In the genomic region with DNA sequence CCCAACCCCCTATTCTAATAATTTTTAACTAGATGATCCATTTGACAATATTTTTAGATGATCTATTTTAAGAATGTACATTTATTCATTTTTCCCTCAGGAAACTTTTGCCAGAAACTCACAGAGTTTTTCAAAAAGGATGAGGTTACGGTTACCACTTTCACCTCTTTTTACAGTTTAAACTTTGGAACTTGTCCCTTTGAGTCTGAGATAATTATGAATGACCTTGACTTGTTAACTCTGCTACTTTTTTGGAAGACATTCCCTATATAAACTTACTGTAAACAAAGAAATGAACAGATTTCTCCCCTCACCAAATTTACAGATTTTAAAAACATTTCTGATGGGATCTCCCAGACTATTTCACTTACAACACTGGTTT, we compare ENCODE assay signal across 13 cellular contexts. TPM values are rescaled to one million over a fixed set of nuclear protein-coding genes. Genes with fewer than 3 reads are reported as not detected.
A peak's percentile ranks its signal among the peaks of the same experiment; 100 is the strongest.
DNase-seq lines count a peak whose midpoint lies in the region; ATAC-seq, FAIRE-seq and TF ChIP-seq lines count a peak whose summit lies in the region.
"Had no signal": no experiment of that assay in that cellular context is flagged by ENCODE, and none has a peak within 500 bp of the region (broad histone marks: within the 10 kb centered on the region; RNA-seq: fewer than 3 reads in every experiment).

No MANE protein-coding gene starts in this region.

- intact Hi-C loops in K562 (cut with micrococcal nuclease): no loop called here
- intact Hi-C loops in right lobe of liver (cut with DNase I): no loop called here
- intact Hi-C loops in tibial artery (cut with DNase I; ENCODE audit: low total_unique reads): no loop called here

- TF ChIP-seq POLR2A in K562 (conservative IDR thresholded peaks at IDR 0.05): no peak
- TF ChIP-seq POLR2A in right lobe of liver (IDR thresholded peaks at IDR 0.05): no peak

- H3K27ac ChIP-seq in K562 (ENCODE audit: extremely low read depth, low read depth, low read length) (0 out of 3 replicates have a peak overlapping the region, but pooled peaks have one; percentile 29), right lobe of liver (peak overlapping the region in 2 of 3 donors; percentile 14 to 80), tibial artery (peak overlapping the region; percentile 56 to 58)

- no peak for TF ChIP-seq CTCF in K562 (IDR thresholded peaks at IDR 0.05 in 2 of 3, conservative IDR thresholded peaks at IDR 0.05 in 1 of 3; ENCODE audit: insufficient read depth in 2 of 3, low read depth in 1 of 3, low read length in 3 of 3)
- no peak for TF ChIP-seq CTCF in right lobe of liver (IDR thresholded peaks at IDR 0.05)
- no peak for TF ChIP-seq CTCF in tibial artery (IDR thresholded peaks at IDR 0.05)

- peaks cover 0 to 23% of the 10 kb centered on the region in 2 experiments; a peak in 4 of 5 replicates for H3K4me1 ChIP-seq in K562 (replicated peaks in 1 of 2; ENCODE audit: control insufficient read depth in 2 of 2, insufficient read depth in 2 of 2, low read length in 2 of 2)
- peaks cover 0 to 54% (median 22%) of the 10 kb centered on the region in 4 donors for H3K4me1 ChIP-seq in right lobe of liver
- H3K4me1 ChIP-seq in tibial artery: peaks cover 0 to 44% (median 17%) of the 10 kb centered on the region in 4 donors

- H3K4me1 Mint-ChIP-seq in T-helper 2 cell treated with Interferon-gamma antibody and Interleukin-4, amounts not matched to agents 5 μg/mL and 100 μg/mL, for 36 hours (ENCODE audit: low read depth): peaks cover 23% of the 10 kb centered on the region
- H3K4me1 Mint-ChIP-seq in naive thymus-derived CD8-positive, alpha-beta T cell: peaks cover 5 to 10% (median 7%) of the 10 kb centered on the region in 4 donors

- no peak for DNase-seq in T-helper 2 cell treated with Interferon-gamma antibody and Interleukin-4, amounts not matched to agents 5 μg/mL and 100 μg/mL, for 36 hours (ENCODE audit: low spot score)
- no peak for DNase-seq in T-helper 2 cell
- no peak for DNase-seq in K562 (ENCODE audit: extremely low read depth in 1 of 4, low spot score in 3 of 4)
- no peak for DNase-seq in right lobe of liver
- DNase-seq in tibial artery: no peak
- no peak for DNase-seq in AG08395 (ENCODE audit: low spot score)
- no peak for DNase-seq in naive thymus-derived CD8-positive, alpha-beta T cell
- no peak for DNase-seq in GF-D8 (lab: John Stamatoyannopoulos, UW)
- DNase-seq: activated naive CD4-positive, alpha-beta T cell treated with Interleukin-2 at 50 U/mL for 16 hours; central memory CD4-positive, alpha-beta T cell; glutamatergic neuron; NCI-H146 had no signal

- H3K4me3 ChIP-seq in K562 (no peak overlapping the region), right lobe of liver (no peak overlapping the region), tibial artery (no peak overlapping the region)

- POLR2A ChIA-PET in K562 (lab: Yijun Ruan, JAX): interaction anchor here (1.7 kb wide), 1 partner anchor 20 kb away, joined by 3 read pairs; a partner anchor contains a TSS
- POLR2A ChIA-PET in naive thymus-derived CD8-positive, alpha-beta T cell (lab: Charles Lee): no interaction called here

- in situ Hi-C loops in K562 (cut with MboI): no loop called here

- no peaks in the 10 kb centered on the region for H3K27me3 Mint-ChIP-seq in T-helper 2 cell treated with Interferon-gamma antibody and Interleukin-4, amounts not matched to agents 5 μg/mL and 100 μg/mL, for 36 hours (ENCODE audit: low read depth)
- no peaks in the 10 kb centered on the region for H3K27me3 Mint-ChIP-seq in naive thymus-derived CD8-positive, alpha-beta T cell

- H3K36me3 Mint-ChIP-seq in T-helper 2 cell treated with Interferon-gamma antibody and Interleukin-4, amounts not matched to agents 5 μg/mL and 100 μg/mL, for 36 hours (ENCODE audit: low read depth): peaks cover 31% of the 10 kb centered on the region
- H3K36me3 Mint-ChIP-seq in naive thymus-derived CD8-positive, alpha-beta T cell: peaks cover 5 to 69% (median 25%) of the 10 kb centered on the region in 3 donors

- FAIRE-seq in K562 (lab: Jason Lieb, UNC): no peak
- FAIRE-seq: G401.6 had no signal

- no peak overlapping the region for H3K4me2 ChIP-seq in K562 (ENCODE audit: insufficient read depth, low read length)

- CTCF ChIA-PET in K562 (lab: Yijun Ruan, JAX; ENCODE audit: low intra/inter-chr PET ratio): no interaction called here

- TF ChIP-seq RAD21 in K562 (CRISPR knock-in tag; conservative IDR thresholded peaks at IDR 0.05 in 1 of 2, IDR thresholded peaks at IDR 0.05 in 1 of 2): no peak

- peaks cover 55% of the 10 kb centered on the region for H3K79me2 ChIP-seq in K562 (ENCODE audit: control insufficient read depth, insufficient read depth, low read length)

- H3K9me3 Mint-ChIP-seq in T-helper 2 cell treated with Interferon-gamma antibody and Interleukin-4, amounts not matched to agents 5 μg/mL and 100 μg/mL, for 36 hours: no peaks in the 10 kb centered on the region
- no peaks in the 10 kb centered on the region for H3K9me3 Mint-ChIP-seq in naive thymus-derived CD8-positive, alpha-beta T cell

- peak overlapping the region; percentile 5 for H3K27ac Mint-ChIP-seq in T-helper 2 cell treated with Interferon-gamma antibody and Interleukin-4, amounts not matched to agents 5 μg/mL and 100 μg/mL, for 36 hours
- H3K27ac Mint-ChIP-seq in naive thymus-derived CD8-positive, alpha-beta T cell: peak overlapping the region in 1 of 10 donors; percentile 53

- no peaks in the 10 kb centered on the region for H3K9me1 ChIP-seq in K562 (ENCODE audit: control insufficient read depth, insufficient read depth, low read length)

- no peaks in the 10 kb centered on the region for H3K9me3 ChIP-seq in K562 (replicated peaks; ENCODE audit: control insufficient read depth, insufficient read depth, low read depth, low read length)
- no peaks in the 10 kb centered on the region for H3K9me3 ChIP-seq in right lobe of liver
- H3K9me3 ChIP-seq in tibial artery: no peaks in the 10 kb centered on the region

- no peak overlapping the region for H3K9ac ChIP-seq in K562 (ENCODE audit: insufficient read depth in 1 of 2, low read depth in 2 of 2, low read length in 2 of 2)

- no peak for TF ChIP-seq EP300 in K562 (IDR thresholded peaks at IDR 0.05; ENCODE audit: low read length)

- H3K4me3 Mint-ChIP-seq in T-helper 2 cell treated with Interferon-gamma antibody and Interleukin-4, amounts not matched to agents 5 μg/mL and 100 μg/mL, for 36 hours: no peak overlapping the region
- H3K4me3 Mint-ChIP-seq in naive thymus-derived CD8-positive, alpha-beta T cell: no peak overlapping the region

- ATAC-seq in K562 (no peak), right lobe of liver (no peak)
- ATAC-seq in naive thymus-derived CD8-positive, alpha-beta T cell: no peak

- no peaks in the 10 kb centered on the region for H3K27me3 ChIP-seq in K562 (ENCODE audit: control insufficient read depth in 2 of 2, insufficient read depth in 2 of 2, low read length in 2 of 2)
- H3K27me3 ChIP-seq in right lobe of liver: no peaks in the 10 kb centered on the region
- no peaks in the 10 kb centered on the region for H3K27me3 ChIP-seq in tibial artery

- WGBS in K562 (ENCODE audit: insufficient coverage, low coverage, missing lambda C conversion rate): 91% methylated on average over 1 of the region's 1 CpG
- 50% methylated on average over 1 of the region's 1 CpG for WGBS in right lobe of liver (ENCODE audit: insufficient coverage, low coverage, low lambda C conversion rate, missing lambda C conversion rate)

- H4K20me1 ChIP-seq in K562 (replicated peaks; ENCODE audit: control insufficient read depth, insufficient read depth, low read length): peaks cover 3% of the 10 kb centered on the region; the same call in 1 of the 2 replicates

- peaks cover 88% of the 10 kb centered on the region for H3K36me3 ChIP-seq in K562 (ENCODE audit: control insufficient read depth, insufficient read depth, low read length)
- no peaks in the 10 kb centered on the region for H3K36me3 ChIP-seq in right lobe of liver
- peaks cover 0 to 13% (median 4%) of the 10 kb centered on the region in 3 donors for H3K36me3 ChIP-seq in tibial artery

- H2AFZ ChIP-seq in K562 (ENCODE audit: low read depth, low read length): no peak overlapping the region

- no TSS peak for BruUV-seq in K562 (replicated peaks; lab: Mats Ljungman, UMichigan)

RNA-seq across cellular contexts. Expression of a gene that starts 18.4 kb away (rescaled TPM):
- total RNA-seq in K562 (2011; cell fraction: chromatin; rRNA removed; ENCODE audit: low replicate concordance): 10.1 and 22.8 TPM in 2 replicates
- 5.3 and 5.5 TPM in 2 replicates for total RNA-seq in K562 (2011; cell fraction: nucleolus; rRNA removed)
- total RNA-seq in K562 (2011; cell fraction: nucleoplasm; rRNA removed): 13.9 and 19.7 TPM in 2 replicates
- total RNA-seq in K562 (2014; rRNA removed) (23.6 and 24.3 TPM in 2 replicates), K562 (2014; rRNA removed; fragmentation: Illumina TruSeq; extraction: Trizol) (29.6 and 32.8 TPM in 2 replicates), K562 (2015; rRNA removed; fragmentation: Illumina TruSeq; extraction: Trizol) (28.6 and 32.6 TPM in 2 replicates), K562 (2021) (22.1 and 27.7 TPM in 2 replicates), right lobe of liver (10 to 100 TPM in 1 of 6 experiments, 1 to 10 TPM in 5; 4.4 to 10.7 (median 7.4) TPM)
- polyA plus RNA-seq in K562 (2011; rRNA removed) (19.9 and 27.9 TPM in 2 replicates), K562 (2014; fragmentation: Illumina TruSeq; extraction: Trizol) (32.4 and 41.0 TPM in 2 replicates), K562 (2014; fragmentation: Nextera tagmentation; extraction: Ambion mirVana) (10 to 100 TPM in 1 of 2 experiments, 1 to 10 TPM in 1; 8.5 to 13.1 TPM), K562 (2014; rRNA removed) (16.7 and 22.6 TPM in 2 replicates)
- 5.5 and 7.7 TPM in 2 replicates for polyA plus RNA-seq in K562 (2011; cell fraction: cytosol; rRNA removed)
- 2.7 and 3.7 TPM in 2 replicates for polyA plus RNA-seq in K562 (2011; cell fraction: nucleus; rRNA removed)
- 19.8 and 21.9 TPM in 2 replicates for polyA plus RNA-seq in K562 (2012)
- 35.4 and 37.7 TPM in 2 replicates for polyA minus RNA-seq in K562 (2011; rRNA and poly(A)+ RNA removed)
- 6.5 and 7.5 TPM in 2 replicates for polyA minus RNA-seq in K562 (2011; cell fraction: cytosol; rRNA and poly(A)+ RNA removed)
- polyA minus RNA-seq in K562 (2011; cell fraction: nucleus; rRNA and poly(A)+ RNA removed): 6.3 and 8.9 TPM in 2 replicates
- 10 to 100 TPM; 23.5 to 24.7 TPM for total RNA-seq in naive thymus-derived CD8-positive, alpha-beta T cell
- 10 to 100 TPM; 28.5 to 33.7 (median 32.8) TPM for polyA plus RNA-seq in naive thymus-derived CD8-positive, alpha-beta T cell

RNA-seq across cellular contexts. Expression of a gene that starts 19.8 kb away (rescaled TPM):
- total RNA-seq in K562 (2011; cell fraction: chromatin; rRNA removed; ENCODE audit: low replicate concordance): 49.0 and 93.0 TPM in 2 replicates
- 41.2 and 52.1 TPM in 2 replicates for total RNA-seq in K562 (2011; cell fraction: nucleolus; rRNA removed)
- total RNA-seq in K562 (2011; cell fraction: nucleoplasm; rRNA removed): 66.7 and 82.7 TPM in 2 replicates
- total RNA-seq in K562 (2014; rRNA removed) (131 and 162 TPM in 2 replicates), K562 (2014; rRNA removed; fragmentation: Illumina TruSeq; extraction: Trizol) (327 and 355 TPM in 2 replicates), K562 (2015; rRNA removed; fragmentation: Illumina TruSeq; extraction: Trizol) (239 and 263 TPM in 2 replicates), K562 (2021) (135 and 150 TPM in 2 replicates), right lobe of liver (10 to 100 TPM in 3 of 6 experiments, 1 to 10 TPM in 3; 4.6 to 33.9 (median 10.1) TPM)
- polyA plus RNA-seq in K562 (2011; rRNA removed) (262 and 338 TPM in 2 replicates), K562 (2014; fragmentation: Illumina TruSeq; extraction: Trizol) (219 and 229 TPM in 2 replicates), K562 (2014; fragmentation: Nextera tagmentation; extraction: Ambion mirVana) (1,000 to 10,000 TPM; 1,212 to 1,355 TPM), K562 (2014; rRNA removed) (302 and 419 TPM in 2 replicates)
- polyA plus RNA-seq in K562 (2011; cell fraction: cytosol; rRNA removed): 118 and 166 TPM in 2 replicates
- 46.5 and 86.2 TPM in 2 replicates for polyA plus RNA-seq in K562 (2011; cell fraction: nucleus; rRNA removed)
- polyA plus RNA-seq in K562 (2012): 176 and 223 TPM in 2 replicates
- polyA minus RNA-seq in K562 (2011; rRNA and poly(A)+ RNA removed): 106 and 107 TPM in 2 replicates
- polyA minus RNA-seq in K562 (2011; cell fraction: cytosol; rRNA and poly(A)+ RNA removed): 28.8 and 41.5 TPM in 2 replicates
- polyA minus RNA-seq in K562 (2011; cell fraction: nucleus; rRNA and poly(A)+ RNA removed): 39.9 and 68.0 TPM in 2 replicates
- total RNA-seq in naive thymus-derived CD8-positive, alpha-beta T cell: 10 to 100 TPM; 25.2 to 28.6 TPM
- polyA plus RNA-seq in naive thymus-derived CD8-positive, alpha-beta T cell: 10 to 100 TPM; 55.5 to 62.0 (median 57.9) TPM
